ENCODE assay signal across 2 cellular contexts in genomic region chr14:103512701-103513611, GRCh38.
TF ChIP-seq lines count a peak whose summit lies in the region.

No MANE protein-coding gene starts in this region.

TF ChIP-seq in SK-N-SH treated with all-trans-retinoic acid at 6 μM for 48 hours, 23 proteins besides CTCF, POLR2A, EP300 and RAD21 (continued from another document):
- no peak for TF ChIP-seq PATZ1 (CRISPR knock-in tag; IDR thresholded peaks at IDR 0.05; ENCODE audit: borderline replicate concordance)
- no peak for TF ChIP-seq ZNF8 (CRISPR knock-in tag; IDR thresholded peaks at IDR 0.05)
- no peak for TF ChIP-seq CSRNP3 (CRISPR knock-in tag; IDR thresholded peaks at IDR 0.05)
- TF ChIP-seq ZFP30 (CRISPR knock-in tag; IDR thresholded peaks at IDR 0.05), result no peak
- TF ChIP-seq GLIS3 (CRISPR knock-in tag; IDR thresholded peaks at IDR 0.05), result no peak
- TF ChIP-seq ZFP3 (CRISPR knock-in tag; IDR thresholded peaks at IDR 0.05), result no peak

TF ChIP-seq in SK-N-SH, 30 proteins besides CTCF, POLR2A, EP300 and RAD21 (continued from another document):
- TF ChIP-seq REST (IDR thresholded peaks at IDR 0.05; ENCODE audit: low read depth, low read length), result no peak
- TF ChIP-seq NFIC (IDR thresholded peaks at IDR 0.05; ENCODE audit: borderline replicate concordance), result no peak
- no peak for TF ChIP-seq RXRA (IDR thresholded peaks at IDR 0.05; ENCODE audit: borderline replicate concordance, low read depth)
- no peak for TF ChIP-seq MAX (IDR thresholded peaks at IDR 0.05; ENCODE audit: low read depth)
- TF ChIP-seq EZH2phosphoT487 (IDR thresholded peaks at IDR 0.05; ENCODE audit: borderline replicate concordance, low read depth), result no peak
- TF ChIP-seq USF2 (IDR thresholded peaks at IDR 0.05; ENCODE audit: borderline replicate concordance, low read depth, low read length), result no peak
- TF ChIP-seq RCOR1 (IDR thresholded peaks at IDR 0.05; ENCODE audit: low read length), result no peak
- no peak for TF ChIP-seq NRF1 (IDR thresholded peaks at IDR 0.05; ENCODE audit: low read depth, low read length)
